9 cellular contexts compared by ENCODE assay signal in the genomic region with DNA sequence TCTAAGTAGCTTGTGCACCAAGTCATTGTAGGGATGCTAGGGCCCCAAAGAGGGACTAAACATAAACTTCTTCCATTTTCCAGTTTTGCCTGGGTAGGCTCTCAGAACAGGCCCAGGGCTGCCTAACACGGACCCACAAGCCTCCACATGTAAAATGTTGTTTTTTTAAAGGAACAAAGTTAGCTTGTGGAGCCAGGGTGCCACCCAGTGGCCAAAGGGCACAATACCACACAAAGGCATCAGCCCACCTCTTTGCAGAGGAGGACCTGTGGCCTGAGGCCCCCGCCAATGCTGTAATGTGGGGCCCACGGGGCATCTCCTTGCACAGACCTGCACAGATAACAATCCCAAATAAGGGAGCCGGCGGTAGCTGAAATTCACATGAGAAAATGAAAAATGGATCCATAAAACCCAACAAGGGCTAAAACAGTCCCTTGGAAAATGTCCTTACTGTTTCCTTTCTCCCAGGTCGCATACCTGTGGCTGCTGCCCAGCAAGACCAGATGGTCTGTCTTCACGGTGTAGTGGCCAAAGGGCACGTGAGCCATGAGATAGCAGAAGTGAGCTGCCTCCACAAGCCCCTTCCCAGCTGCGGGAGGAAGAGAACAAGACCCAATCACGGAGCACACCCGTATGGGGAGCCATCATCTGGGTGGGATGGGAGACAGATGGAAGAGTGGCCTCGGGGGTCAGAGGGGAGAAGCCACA. TPM values are rescaled to one million over a fixed set of nuclear protein-coding genes. Genes with fewer than 3 reads are reported as not detected.
A peak's percentile ranks its signal among the peaks of the same experiment; 100 is the strongest.
DNase-seq lines count a peak whose midpoint lies in the region; ATAC-seq and TF ChIP-seq lines count a peak whose summit lies in the region.
"Had no signal": no experiment of that assay in that cellular context is flagged by ENCODE, and none has a peak within 500 bp of the region (broad histone marks: within the 10 kb centered on the region; RNA-seq: fewer than 3 reads in every experiment).

No MANE protein-coding gene starts in this region.

- peak; percentile 90 for TF ChIP-seq CTCF in glutamatergic neuron (IDR thresholded peaks at IDR 0.05; ENCODE audit: partially characterized antibody, unreplicated experiment)

- no peaks in the 10 kb centered on the region for H3K36me3 Mint-ChIP-seq in glutamatergic neuron (ENCODE audit: unreplicated experiment)

- H3K4me1 Mint-ChIP-seq in glutamatergic neuron (ENCODE audit: low read depth, unreplicated experiment): peaks cover 14% of the 10 kb centered on the region
- H3K4me1 Mint-ChIP-seq: activated B cell treated with CpG ODN at 0.5 μM for 24 hours had no signal

- peaks cover 6% of the 10 kb centered on the region for H3K27me3 Mint-ChIP-seq in glutamatergic neuron (ENCODE audit: unreplicated experiment)

- H3K4me3 Mint-ChIP-seq in glutamatergic neuron (ENCODE audit: unreplicated experiment): peak overlapping the region; percentile 7
- H3K4me3 Mint-ChIP-seq: activated B cell treated with CpG ODN at 0.5 μM for 24 hours had no signal

- peak; percentile 75 for ATAC-seq in GM18861 (IDR thresholded peaks at IDR 0.05; ENCODE audit: unreplicated experiment)
- ATAC-seq in HG03159 (IDR thresholded peaks at IDR 0.05; ENCODE audit: unreplicated experiment): peak; percentile 77
- ATAC-seq in HG02571 (IDR thresholded peaks at IDR 0.05; ENCODE audit: unreplicated experiment): no peak

- peak overlapping the region; percentile 31 for H3K27ac Mint-ChIP-seq in glutamatergic neuron (ENCODE audit: unreplicated experiment)
- H3K27ac Mint-ChIP-seq: activated B cell treated with CpG ODN at 0.5 μM for 24 hours had no signal

- H3K9me3 Mint-ChIP-seq in glutamatergic neuron (ENCODE audit: unreplicated experiment): no peaks in the 10 kb centered on the region
- H3K9me3 Mint-ChIP-seq: activated B cell treated with CpG ODN at 0.5 μM for 24 hours had no signal

- DNase-seq in CMK (ENCODE audit: low read depth) (peak; percentile 31), NCI-H446 treated with DMSO at 0.1 percent for 48 hours (lab: John Stamatoyannopoulos, UW) (peak; percentile 33), glutamatergic neuron (peak; percentile 80), renal cortical epithelial cell (ENCODE audit: low read depth) (peak; percentile 39)
- DNase-seq in activated CD8-positive, alpha-beta memory T cell treated with anti-CD3 and anti-CD28 coated beads, Interleukin-2, amount 50 U/mL, for 48 hours: peak; percentile 64
- DNase-seq: activated B cell treated with CpG ODN at 0.5 μM for 24 hours had no signal

RNA-seq across cellular contexts. Expression of gene SEC16B, which starts 23.8 kb away (rescaled TPM):
- total RNA-seq in glutamatergic neuron (ENCODE audit: unreplicated experiment) (0.93 TPM), renal cortical epithelial cell (0.35 and 1.2 TPM in 2 replicates)
- total RNA-seq: activated B cell treated with CpG ODN at 0.5 μM for 24 hours had no signal
